Comparison of ENCODE assay signal across 9 cellular contexts in the genomic region with DNA sequence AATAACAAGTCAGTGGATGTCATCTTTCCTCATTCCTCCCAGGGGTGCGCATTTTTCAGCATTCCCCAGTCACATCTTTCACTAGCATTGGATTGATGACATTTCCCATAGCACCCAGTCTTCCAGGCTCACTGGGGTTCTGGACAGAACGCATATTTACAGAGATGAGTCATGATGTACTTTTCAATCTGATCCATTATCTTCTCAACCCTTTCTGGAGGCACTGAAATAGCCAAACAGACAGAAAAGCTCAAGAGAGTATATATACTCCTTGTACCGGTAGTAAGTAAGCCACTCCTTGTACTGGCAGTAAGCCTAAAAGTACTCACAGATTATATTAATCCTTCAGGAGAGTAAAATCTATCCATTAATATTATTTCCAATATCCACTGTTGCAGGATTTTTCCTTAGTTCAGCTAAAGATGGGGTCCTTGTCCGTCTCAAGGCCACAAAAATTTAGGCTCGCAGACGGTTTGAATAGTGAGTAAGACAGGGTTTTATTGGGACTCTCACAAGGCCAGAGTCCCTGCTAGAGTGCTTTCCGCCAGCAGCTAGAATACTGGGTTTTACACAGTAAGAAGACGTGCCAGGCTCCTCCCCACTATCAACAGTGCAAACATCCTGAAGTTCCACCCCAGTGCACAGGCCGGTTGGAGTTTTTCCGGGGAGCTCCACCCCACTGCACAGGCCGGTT.
A peak's percentile ranks its signal among the peaks of the same experiment; 100 is the strongest.
DNase-seq lines count a peak whose midpoint lies in the region; ATAC-seq and TF ChIP-seq lines count a peak whose summit lies in the region.
"Had no signal": no experiment of that assay in that cellular context is flagged by ENCODE, and none has a peak within 500 bp of the region (broad histone marks: within the 10 kb centered on the region; RNA-seq: fewer than 3 reads in every experiment).

No MANE protein-coding gene starts in this region.

- H3K4me3 ChIP-seq in stomach, result no peak overlapping the region

- H3K9me3 ChIP-seq in stomach, result no peaks in the 10 kb centered on the region

- no peak for TF ChIP-seq POLR2A in stomach (IDR thresholded peaks at IDR 0.05)

- no peaks in the 10 kb centered on the region for H3K27me3 ChIP-seq in stomach

- TF ChIP-seq EP300 in stomach (IDR thresholded peaks at IDR 0.05), result no peak

- peaks cover 0 to 18% (median 9%) of the 10 kb centered on the region in 4 donors for H3K4me1 ChIP-seq in stomach

- intact Hi-C loops in left ventricle myocardium superior (cut with micrococcal nuclease), result no loop called here
- intact Hi-C loops in stomach (cut with DNase I; ENCODE audit: low total_unique reads), result no loop called here

- ATAC-seq in left ventricle myocardium superior (peak; percentile 70), GM21360 (IDR thresholded peaks at IDR 0.05; ENCODE audit: unreplicated experiment) (no peak)
- ATAC-seq in stimulated activated naive CD8-positive, alpha-beta T cell treated with anti-CD3 and anti-CD28 coated beads, Interleukin-15, Interleukin-2, amounts not matched to agents 100 U/mL and 50 U/mL, for 24 hours, result no peak

- H3K36me3 ChIP-seq in stomach, result no peaks in the 10 kb centered on the region

- TF ChIP-seq CTCF in stomach (IDR thresholded peaks at IDR 0.05), result no peak

- H3K27ac ChIP-seq in stomach, result peak overlapping the region; percentile 20 to 74 (median 66)

- 26 to 40% (median 32%) methylated on average over 11 of the region's 11 CpGs for WGBS in stomach, 5 donors

- DNase-seq in HuH-7 (ENCODE audit: low spot score) (peak; percentile 37), SHP77 treated with DMSO at 0.1 percent for 48 hours (lab: John Stamatoyannopoulos, UW) (peak; percentile 37), left ventricle myocardium superior (no peak), stomach (peak; percentile 77), cerebellum (ENCODE audit: low spot score) (no peak)
- DNase-seq in stimulated activated naive CD8-positive, alpha-beta T cell treated with anti-CD3 and anti-CD28 coated beads, Interleukin-15, Interleukin-2, amounts not matched to agents 100 U/mL and 50 U/mL, for 24 hours, result no peak
- DNase-seq in activated CD4-positive, alpha-beta T cell treated with anti-CD3 and anti-CD28 coated beads, Interleukin-2, amount 50 U/mL, for 1 hour, result no peak
- DNase-seq: NCI-H1417 had no signal

Comparison
In these comparisons a context has a peak if more than half of its experiments do, and no peak if none do; other contexts are left out.
1. DNase-seq: peak in HuH-7 (single experiment), SHP77 treated with DMSO at 0.1 percent for 48 hours (single experiment) and stomach (single experiment); none in left ventricle myocardium superior (single experiment), stimulated activated naive CD8-positive, alpha-beta T cell treated with anti-CD3 and anti-CD28 coated beads, Interleukin-15, Interleukin-2, amounts not matched to agents 100 U/mL and 50 U/mL, for 24 hours (single experiment), cerebellum (single experiment) and activated CD4-positive, alpha-beta T cell treated with anti-CD3 and anti-CD28 coated beads, Interleukin-2, amount 50 U/mL, for 1 hour (single experiment).